8 cellular contexts compared by ENCODE assay signal in the genomic region with DNA sequence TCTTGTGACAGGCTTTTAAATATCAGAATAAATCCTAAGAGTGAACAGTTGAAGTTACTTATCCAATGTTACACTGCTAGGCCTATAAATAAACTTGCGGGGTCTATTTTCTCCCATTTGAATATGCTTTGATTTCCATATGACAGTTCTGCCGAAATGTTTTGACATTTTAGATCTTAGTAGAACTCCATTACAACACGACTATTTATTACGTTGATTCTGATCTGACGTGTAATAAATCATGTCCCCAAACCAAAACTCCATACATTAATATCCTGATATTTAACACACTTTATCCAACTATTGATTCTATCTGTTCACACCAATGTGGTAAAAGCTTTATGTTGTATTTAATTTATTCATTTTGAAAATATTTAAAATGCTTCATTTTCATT. TPM values are rescaled to one million over a fixed set of nuclear protein-coding genes. Genes with fewer than 3 reads are reported as not detected.
DNase-seq lines count a peak whose midpoint lies in the region; ATAC-seq, FAIRE-seq and TF ChIP-seq lines count a peak whose summit lies in the region.

No MANE protein-coding gene starts in this region.

- no peak for TF ChIP-seq CTCF in Panc1 (IDR thresholded peaks at IDR 0.05)
- TF ChIP-seq CTCF in epithelial cell of proximal tubule (conservative IDR thresholded peaks at IDR 0.05; ENCODE audit: low read depth, low read length) = no peak
- no peak for TF ChIP-seq CTCF in prostate gland (IDR thresholded peaks at IDR 0.05)

- no peak for TF ChIP-seq POLR2A in prostate gland (IDR thresholded peaks at IDR 0.05)

- H3K36me3 ChIP-seq in Panc1 (ENCODE audit: control insufficient read depth, insufficient read depth, low read length) (no peaks in the 10 kb centered on the region), prostate gland (no peaks in the 10 kb centered on the region)

- peak; percentile 17 for FAIRE-seq in G401.6 (lab: Jason Lieb, UNC)

- no TSS peak for BruUV-seq in Panc1 (replicated peaks; lab: Mats Ljungman, UMichigan)

- no peak for ATAC-seq in Panc1

- H3K9me3 ChIP-seq in Panc1 (ENCODE audit: control insufficient read depth, insufficient read depth, low read depth, low read length) (no peaks in the 10 kb centered on the region), prostate gland (no peaks in the 10 kb centered on the region)

- H3K27ac ChIP-seq in Panc1 (ENCODE audit: low read length) = peak overlapping the region; percentile 89
- H3K27ac ChIP-seq in prostate gland = peak overlapping the region; percentile 94 to 98

- CTCF ChIA-PET in Panc1 (lab: Charles Lee) = interaction anchor here (0.6 kb wide), 1 partner anchor 65 kb away, joined by 5 read pairs; no protein-coding TSS in a partner anchor

- in situ Hi-C loops in Panc1 (cut with HindIII; ENCODE audit: low pct_unique_long_range_greater_than_20kb, low sequenced_read_pairs) = no loop called here

- intact Hi-C loops in Panc1 (cut with micrococcal nuclease; ENCODE audit: unreplicated experiment) (no loop called here), prostate gland (cut with DNase I) (loop anchor here (5.0 to 10.0 kb wide), 4 partner anchors 234 to 666 kb away; partner anchors contain the start of genes DMAC2L, L2HGDH, MAP4K5 and SOS2)

- H3K4me3 ChIP-seq in Panc1 (ENCODE audit: low read depth in 2 of 2, low read length in 2 of 2) = peak overlapping the region; percentile 48 to 65
- H3K4me3 ChIP-seq in epithelial cell of proximal tubule (ENCODE audit: low read depth, low read length) = peak overlapping the region; percentile 43
- peak overlapping the region; percentile 45 to 49 for H3K4me3 ChIP-seq in prostate gland

- 28% methylated on average over 5 of the region's 5 CpGs for WGBS in prostate gland

- H3K27me3 ChIP-seq in Panc1 (ENCODE audit: control insufficient read depth, insufficient read depth, low read length) = no peaks in the 10 kb centered on the region
- no peaks in the 10 kb centered on the region for H3K27me3 ChIP-seq in prostate gland (replicated peaks; ENCODE audit: insufficient read depth)

- DNase-seq in Panc1 (ENCODE audit: low read depth, low spot score) (no peak), epithelial cell of proximal tubule (ENCODE audit: low read depth) (no peak), prostate gland (ENCODE audit: low spot score) (no peak), SIG-M5 treated with dmso at 0.1 percent for 504 hours (lab: John Stamatoyannopoulos, UW; ENCODE audit: unreplicated experiment) (no peak), DMS53 (lab: John Stamatoyannopoulos, UW) (no peak), NCI-H510A treated with DMSO at 0.1 percent for 48 hours (lab: John Stamatoyannopoulos, UW) (no peak)
- no peak for DNase-seq in activated CD8-positive, alpha-beta memory T cell treated with anti-CD3 and anti-CD28 coated beads, Interleukin-2, amount 50 U/mL, for 4 hours

- H3K4me1 ChIP-seq in Panc1 (ENCODE audit: control insufficient read depth, insufficient read depth, low read length) (peaks cover 20% of the 10 kb centered on the region), prostate gland (replicated peaks) (no peaks in the 10 kb centered on the region)

- POLR2A ChIA-PET in Panc1 (lab: Charles Lee) = interaction anchor here (0.6 to 1.0 kb wide), 3 partner anchors 16 to 29 kb away, joined by 3 to 7 read pairs (median 4); partner anchors contain the start of gene ARF6

RNA-seq across cellular contexts. Expression of gene NEMF, which starts 16.1 kb away (rescaled TPM):
- total RNA-seq in Panc1 (2021; ENCODE audit: unreplicated experiment) (38.3 TPM), epithelial cell of proximal tubule (36.1 and 41.3 TPM in 2 replicates), prostate gland (10 to 100 TPM; 63.9 to 71.7 TPM)
- polyA plus RNA-seq in Panc1 (2012; ENCODE audit: insufficient read length) = 17.4 TPM

RNA-seq across cellular contexts. Expression of gene ARF6, which starts 24.2 kb away (rescaled TPM):
- total RNA-seq in Panc1 (2021; ENCODE audit: unreplicated experiment) = 63.2 TPM
- 51.1 TPM for polyA plus RNA-seq in Panc1 (2012; ENCODE audit: insufficient read length)
- total RNA-seq in epithelial cell of proximal tubule = 121 and 122 TPM in 2 replicates
- total RNA-seq in prostate gland = 10 to 100 TPM; 64.3 to 92.7 TPM
